ENCODE assay signal across 8 cellular contexts in the genomic region with DNA sequence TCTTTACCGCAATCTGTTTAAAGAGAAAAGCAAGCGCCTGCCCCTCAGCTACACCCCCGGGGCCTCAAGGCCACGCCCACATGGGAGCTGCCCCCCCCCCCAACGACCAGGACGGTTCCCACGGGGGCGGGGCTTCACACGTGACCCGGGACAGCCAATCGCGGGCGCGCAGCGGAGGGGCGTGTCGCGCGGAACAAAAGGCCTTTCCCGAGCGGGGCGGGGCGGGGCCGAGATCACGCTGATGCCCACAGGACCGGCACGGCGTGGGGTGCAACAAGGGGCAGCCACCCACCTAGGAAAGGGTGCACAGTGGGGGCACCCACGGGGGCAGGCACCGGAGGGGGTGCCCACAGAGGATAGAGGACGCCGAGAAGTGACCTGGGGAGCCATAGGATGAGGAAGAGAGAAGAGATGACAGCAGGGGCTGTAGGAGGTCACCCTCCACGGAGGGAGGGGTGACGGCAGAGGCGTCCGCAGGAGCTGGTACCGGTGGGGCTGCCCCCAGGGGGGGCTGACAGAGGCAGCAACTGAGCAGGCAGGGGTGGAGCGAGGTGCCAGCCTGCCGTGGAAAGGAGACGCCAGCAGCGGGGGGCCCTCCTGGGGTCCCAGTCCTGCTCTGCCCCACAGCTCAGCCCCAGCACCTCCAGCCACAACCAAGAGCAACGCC. TPM values are rescaled to one million over a fixed set of nuclear protein-coding genes. Genes with fewer than 3 reads are reported as not detected.
DNase-seq lines count a peak whose midpoint lies in the region; ATAC-seq, FAIRE-seq and TF ChIP-seq lines count a peak whose summit lies in the region.

No MANE protein-coding gene starts in this region.

- no peaks in the 10 kb centered on the region for H3K36me3 ChIP-seq in transverse colon

- CTCF ChIA-PET in T-cell (lab: Charles Lee), result interaction anchor here in 1 of 2 donors (0.6 kb wide), 1 partner anchor 944 kb away, joined by 3 read pairs; no protein-coding TSS in a partner anchor

- peaks cover 5 to 23% (median 11%) of the 10 kb centered on the region in 4 donors for H3K4me1 ChIP-seq in transverse colon

- H3K27me3 ChIP-seq in transverse colon, result no peaks in the 10 kb centered on the region

- no peak for TF ChIP-seq CTCF in transverse colon (IDR thresholded peaks at IDR 0.05)

- in situ Hi-C loops in transverse colon (cut with MboI; ENCODE audit: low pct_ligation_motif_present in 1 of 4, low pct_unique_long_range_greater_than_20kb in 1 of 4, low sequenced_read_pairs in 3 of 4), result no loop called here

- H3K36me3 Mint-ChIP-seq in T-cell, result peaks cover 3% of the 10 kb centered on the region

- DNase-seq in NCI-H1105 (lab: John Stamatoyannopoulos, UW) (peak; percentile 49), T-cell (peak; percentile 84 to 98 (median 92)), amniotic epithelial cell (ENCODE audit: low read depth) (peak; percentile 76), left cardiac atrium (peak; percentile 97), posterior vena cava (ENCODE audit: low spot score) (peak; percentile 98), transverse colon (peak; percentile 96)

- peaks cover 27 to 46% (median 39%) of the 10 kb centered on the region in 3 donors for H3K4me1 Mint-ChIP-seq in T-cell

- no peak for TF ChIP-seq EP300 in transverse colon (IDR thresholded peaks at IDR 0.05; ENCODE audit: low read depth)

- peak; percentile 71 for ATAC-seq in HG02571 (IDR thresholded peaks at IDR 0.05; ENCODE audit: unreplicated experiment)
- ATAC-seq in T-cell (replicated peaks in 1 of 4), result peak; percentile 93 to 95 (median 94)
- peak; percentile 97 to 98 for ATAC-seq in left cardiac atrium

- H3K4me3 ChIP-seq in transverse colon, result peak overlapping the region; percentile 25 to 51 (median 40)

- no peaks in the 10 kb centered on the region for H3K9me3 ChIP-seq in transverse colon

- no peaks in the 10 kb centered on the region for H3K27me3 Mint-ChIP-seq in T-cell

- H3K4me3 Mint-ChIP-seq in T-cell, result peak overlapping the region; percentile 66 to 77 (median 68)

- no peaks in the 10 kb centered on the region for H3K9me3 Mint-ChIP-seq in T-cell

- FAIRE-seq in G401.6 (lab: Jason Lieb, UNC), result peak; percentile 94

- H3K27ac ChIP-seq in transverse colon, result peak overlapping the region; percentile 58 to 75 (median 66)

- TF ChIP-seq POLR2A in transverse colon (IDR thresholded peaks at IDR 0.05), result no peak

- peak overlapping the region in 1 of 2 donors; percentile 69 for H3K27ac Mint-ChIP-seq in T-cell

- 3 to 5% methylated on average over 5 to 41 of the region's 42 CpGs for WGBS in transverse colon (ENCODE audit: low coverage in 1 of 2), 2 donors

- POLR2A ChIA-PET in T-cell (lab: Charles Lee), result interaction anchor here in 1 of 2 donors (0.7 kb wide), 2 partner anchors 12 to 16 kb away, joined by 3 read pairs; partner anchors contain the start of gene UQCC4

- intact Hi-C loops in left cardiac atrium (cut with DNase I) (no loop called here), posterior vena cava (cut with DNase I) (no loop called here), transverse colon (cut with DNase I; ENCODE audit: low total_unique reads) (no loop called here)

RNA-seq across cellular contexts. Expression of gene UNKL, which starts 6.2 kb away (rescaled TPM):
- total RNA-seq in T-cell, result 100 to 1,000 TPM in 3 of 5 donors, 10 to 100 TPM in 2; 85.3 to 131 (median 113) TPM
- total RNA-seq in left cardiac atrium, result 10 to 100 TPM in 1 of 2 donors, 1 to 10 TPM in 1; 6.4 to 13.6 TPM
- 10 to 100 TPM in 1 of 2 donors, 1 to 10 TPM in 1; 9.9 to 11.3 TPM for total RNA-seq in posterior vena cava
- 10 to 100 TPM; 15.2 to 86.4 (median 24.2) TPM for total RNA-seq in transverse colon

RNA-seq across cellular contexts. Expression of gene UQCC4, which starts 12.2 kb away (rescaled TPM):
- 10 to 100 TPM in 3 of 5 donors, 1 to 10 TPM in 2; 8.4 to 12.9 (median 10.8) TPM for total RNA-seq in T-cell
- 10 to 100 TPM; 10.0 to 13.0 TPM for total RNA-seq in left cardiac atrium
- total RNA-seq in posterior vena cava, result 1 to 10 TPM; 8.9 to 9.9 TPM
- 10 to 100 TPM in 2 of 4 donors, 1 to 10 TPM in 1, not detected in 1; 1.2 to 13.2 (median 13.2) TPM for total RNA-seq in transverse colon

RNA-seq across cellular contexts. Expression of gene PERCC1, which starts 22.6 kb away (rescaled TPM):
- total RNA-seq in T-cell (1 to 10 TPM in 2 of 5 donors, under 1 TPM in 3; 0.36 to 1.6 (median 0.90) TPM), left cardiac atrium (not detected), posterior vena cava (not detected), transverse colon (1 to 10 TPM in 1 of 4 donors, not detected in 3; 1.2 TPM)

RNA-seq across cellular contexts. Expression of gene CCDC154, which starts 36.1 kb away (rescaled TPM):
- total RNA-seq in T-cell (1 to 10 TPM; 2.5 to 9.3 (median 6.5) TPM), left cardiac atrium (1 to 10 TPM in 1 of 2 donors, under 1 TPM in 1; 0.68 to 1.1 TPM), posterior vena cava (under 1 TPM; 0.42 to 0.76 TPM), transverse colon (under 1 TPM in 2 of 4 donors, not detected in 2; 0.16 to 0.41 TPM)

RNA-seq across cellular contexts. Expression of gene GNPTG, which starts 56.6 kb away (rescaled TPM):
- total RNA-seq in T-cell (10 to 100 TPM; 42.6 to 66.5 (median 63.1) TPM), left cardiac atrium (10 to 100 TPM; 44.1 to 44.3 TPM), posterior vena cava (10 to 100 TPM; 48.4 to 55.6 TPM), transverse colon (100 to 1,000 TPM in 1 of 4 donors, 10 to 100 TPM in 3; 53.8 to 130 (median 79.1) TPM)

Comparison
In these comparisons a context has a peak if more than half of its experiments do, and no peak if none do; other contexts are left out.
1. Peak in every context shown above with its lines: DNase-seq, ATAC-seq, H3K4me3 ChIP-seq and H3K27ac ChIP-seq.